ENCODE assay signal across 8 cellular contexts in the genomic region with DNA sequence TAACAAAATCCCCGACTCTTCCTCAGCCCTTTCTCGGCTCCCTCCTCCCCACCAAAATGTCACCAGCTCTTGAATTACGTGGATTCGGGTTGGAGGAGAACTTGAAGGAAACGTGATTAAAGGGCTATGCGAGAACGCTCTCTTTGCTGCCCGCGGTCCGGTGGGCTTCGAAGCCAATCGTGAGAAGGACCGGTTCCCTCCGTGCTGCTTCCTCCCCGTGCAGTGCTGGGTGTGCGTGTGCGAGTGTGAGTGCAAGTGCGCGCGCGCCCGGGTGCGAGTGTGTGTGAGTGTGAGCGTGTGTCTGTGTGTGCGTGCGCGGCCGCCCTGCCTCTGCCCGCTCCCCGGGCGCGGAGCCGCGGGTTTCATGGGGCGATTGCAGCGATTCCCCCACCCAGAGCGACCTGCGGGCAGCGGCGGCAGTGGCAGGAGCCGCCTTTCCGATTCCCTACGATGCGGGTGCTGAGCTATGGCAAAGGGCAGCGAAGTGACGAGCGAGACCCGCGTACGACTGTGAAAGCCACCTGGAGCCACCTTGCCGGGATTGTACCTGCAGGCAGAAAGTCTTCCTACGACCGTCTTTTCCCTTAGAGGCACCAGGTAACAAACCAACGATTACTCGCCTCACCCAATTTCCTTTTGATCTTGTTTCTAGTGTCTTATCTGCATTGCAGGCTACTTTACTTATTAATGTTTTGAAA. TPM values are rescaled to one million over a fixed set of nuclear protein-coding genes. Genes with fewer than 3 reads are reported as not detected.
DNase-seq lines count a peak whose midpoint lies in the region; ATAC-seq lines count a peak whose summit lies in the region.

No MANE protein-coding gene starts in this region.

- peak overlapping the region; percentile 79 for H3K27ac ChIP-seq in cingulate gyrus (ENCODE audit: low read depth, low read length)

- peak overlapping the region; percentile 54 to 83 (median 74) for H3K4me3 Mint-ChIP-seq in naive thymus-derived CD8-positive, alpha-beta T cell
- no peak overlapping the region for H3K4me3 Mint-ChIP-seq in activated CD4-positive, alpha-beta T cell treated with anti-CD3 and anti-CD28 coated beads, Interleukin-2, amount 10 ng/mL, durations not matched to agents 7 days and 5 days

- H3K36me3 Mint-ChIP-seq in naive thymus-derived CD8-positive, alpha-beta T cell = no peaks in the 10 kb centered on the region
- no peaks in the 10 kb centered on the region for H3K36me3 Mint-ChIP-seq in activated CD4-positive, alpha-beta T cell treated with anti-CD3 and anti-CD28 coated beads, Interleukin-2, amount 10 ng/mL, durations not matched to agents 7 days and 5 days (ENCODE audit: low read depth)

- CTCF ChIA-PET in activated CD4-positive, alpha-beta T cell treated with anti-CD3 and anti-CD28 coated beads, Interleukin-2, amount 10 ng/mL, durations not matched to agents 7 days and 5 days (lab: Charles Lee) = no interaction called here

- peaks cover 16 to 58% (median 44%) of the 10 kb centered on the region in 4 donors for H3K4me1 Mint-ChIP-seq in naive thymus-derived CD8-positive, alpha-beta T cell
- peaks cover 14% of the 10 kb centered on the region for H3K4me1 Mint-ChIP-seq in activated CD4-positive, alpha-beta T cell treated with anti-CD3 and anti-CD28 coated beads, Interleukin-2, amount 10 ng/mL, durations not matched to agents 7 days and 5 days

- no peak for ATAC-seq in naive thymus-derived CD8-positive, alpha-beta T cell

- no peak overlapping the region for H3K27ac Mint-ChIP-seq in naive thymus-derived CD8-positive, alpha-beta T cell
- H3K27ac Mint-ChIP-seq in activated CD4-positive, alpha-beta T cell treated with anti-CD3 and anti-CD28 coated beads, Interleukin-2, amount 10 ng/mL, durations not matched to agents 7 days and 5 days = no peak overlapping the region

- peaks cover 48 to 86% (median 64%) of the 10 kb centered on the region in 5 donors for H3K27me3 Mint-ChIP-seq in naive thymus-derived CD8-positive, alpha-beta T cell
- peaks cover 75% of the 10 kb centered on the region for H3K27me3 Mint-ChIP-seq in activated CD4-positive, alpha-beta T cell treated with anti-CD3 and anti-CD28 coated beads, Interleukin-2, amount 10 ng/mL, durations not matched to agents 7 days and 5 days

- peaks cover 0 to 10% (median 0%) of the 10 kb centered on the region in 9 donors for H3K9me3 Mint-ChIP-seq in naive thymus-derived CD8-positive, alpha-beta T cell
- H3K9me3 Mint-ChIP-seq in activated CD4-positive, alpha-beta T cell treated with anti-CD3 and anti-CD28 coated beads, Interleukin-2, amount 10 ng/mL, durations not matched to agents 7 days and 5 days = no peaks in the 10 kb centered on the region

- POLR2A ChIA-PET in naive thymus-derived CD8-positive, alpha-beta T cell (lab: Charles Lee) = no interaction called here
- POLR2A ChIA-PET in activated CD4-positive, alpha-beta T cell treated with anti-CD3 and anti-CD28 coated beads, Interleukin-2, amount 10 ng/mL, durations not matched to agents 7 days and 5 days (lab: Charles Lee) = no interaction called here

- DNase-seq in AG20443 (ENCODE audit: low spot score) (peak; percentile 11), NCI-H1105 (lab: John Stamatoyannopoulos, UW) (peak; percentile 77), epidermal melanocyte (ENCODE audit: insufficient read length, low spot score) (no peak), A172 (ENCODE audit: low spot score) (no peak), hepatic stellate cell (ENCODE audit: low spot score) (no peak)
- no peak for DNase-seq in naive thymus-derived CD8-positive, alpha-beta T cell
- no peak for DNase-seq in activated CD4-positive, alpha-beta T cell treated with anti-CD3 and anti-CD28 coated beads, Interleukin-2, amount 10 ng/mL, durations not matched to agents 7 days and 5 days

RNA-seq across cellular contexts. Expression of a gene that starts 1.4 kb away (rescaled TPM):
- total RNA-seq in naive thymus-derived CD8-positive, alpha-beta T cell = not detected
- polyA plus RNA-seq in naive thymus-derived CD8-positive, alpha-beta T cell = not detected
- total RNA-seq in A172 (2014; rRNA removed; shearing (Covaris generic)) = not detected in 2 replicates
- not detected for total RNA-seq in activated CD4-positive, alpha-beta T cell treated with anti-CD3 and anti-CD28 coated beads, Interleukin-2, amount 10 ng/mL, durations not matched to agents 7 days and 5 days

Comparison
In these comparisons a context has a peak if more than half of its experiments do, and no peak if none do; other contexts are left out.
1. DNase-seq: peak in AG20443 (single experiment) and NCI-H1105 (single experiment); none in naive thymus-derived CD8-positive, alpha-beta T cell (0 of 10), epidermal melanocyte (single experiment), A172 (single experiment), activated CD4-positive, alpha-beta T cell treated with anti-CD3 and anti-CD28 coated beads, Interleukin-2, amount 10 ng/mL, durations not matched to agents 7 days and 5 days (single experiment) and hepatic stellate cell (single experiment).